Comparison of ENCODE assay signal across 11 cellular contexts in the genomic region with DNA sequence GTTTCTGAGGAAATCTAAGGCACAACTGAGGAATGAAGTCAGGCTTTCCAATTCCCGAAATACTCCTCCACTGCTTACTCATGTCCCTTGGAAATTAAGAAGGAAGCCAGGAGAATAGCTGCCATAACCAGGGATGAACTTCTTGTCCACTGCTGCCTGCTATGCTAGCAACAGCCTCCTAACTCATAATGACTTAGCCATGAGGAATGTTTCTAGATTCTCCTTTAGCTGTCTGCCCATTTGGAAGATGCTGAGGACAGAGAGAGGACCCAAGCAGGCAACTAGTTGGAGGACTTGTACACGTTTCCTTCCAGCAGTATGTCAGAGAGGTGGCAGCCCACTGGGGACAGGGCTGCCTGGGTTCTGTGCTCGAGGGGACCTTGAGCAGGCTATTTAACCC. TPM values are rescaled to one million over a fixed set of nuclear protein-coding genes. Genes with fewer than 3 reads are reported as not detected.
DNase-seq lines count a peak whose midpoint lies in the region; ATAC-seq and TF ChIP-seq lines count a peak whose summit lies in the region.
"Had no signal": no experiment of that assay in that cellular context is flagged by ENCODE, and none has a peak within 500 bp of the region (broad histone marks: within the 10 kb centered on the region; RNA-seq: fewer than 3 reads in every experiment).

No MANE protein-coding gene starts in this region.

- H3K36me3 ChIP-seq in colonic mucosa, result no peaks in the 10 kb centered on the region
- no peaks in the 10 kb centered on the region for H3K36me3 ChIP-seq in right lobe of liver
- no peaks in the 10 kb centered on the region for H3K36me3 ChIP-seq in thoracic aorta

- WGBS in right lobe of liver (ENCODE audit: insufficient coverage, low coverage, low lambda C conversion rate, missing lambda C conversion rate), result 7% methylated on average over 2 of the region's 3 CpGs

- H3K27ac ChIP-seq in HL-60 (replicated peaks), result peak overlapping the region; percentile 29
- H3K27ac ChIP-seq in colonic mucosa, result peak overlapping the region; percentile 68
- peak overlapping the region in 2 of 3 donors; percentile 5 to 70 for H3K27ac ChIP-seq in right lobe of liver
- peak overlapping the region; percentile 75 to 84 for H3K27ac ChIP-seq in thoracic aorta

- H3K4me3 ChIP-seq in HL-60 (replicated peaks; ENCODE audit: insufficient read depth, low read length), result no peak overlapping the region
- H3K4me3 ChIP-seq in colonic mucosa, result no peak overlapping the region
- no peak overlapping the region for H3K4me3 ChIP-seq in right lobe of liver
- H3K4me3 ChIP-seq in thoracic aorta, result peak overlapping the region; percentile 72

- intact Hi-C loops in colonic mucosa (cut with DNase I) (no loop called here), right lobe of liver (cut with DNase I) (no loop called here)
- intact Hi-C loops in activated CD4-positive, alpha-beta T cell treated with anti-CD3 and anti-CD28 coated beads, Interleukin-2, amount 10 ng/mL, durations not matched to agents 24 days and 14 days (cut with micrococcal nuclease), result no loop called here

- no peak for ATAC-seq in right lobe of liver
- ATAC-seq in thoracic aorta (ENCODE audit: insufficient number of reproducible peaks, low FRiP score, low read depth), result peak; percentile 48
- no peak for ATAC-seq in HG03521 (IDR thresholded peaks at IDR 0.05; ENCODE audit: unreplicated experiment)
- ATAC-seq: effector memory CD8-positive, alpha-beta T cell had no signal

- H3K27ac Mint-ChIP-seq in activated CD4-positive, alpha-beta T cell treated with anti-CD3 and anti-CD28 coated beads, Interleukin-2, amount 10 ng/mL, durations not matched to agents 24 days and 14 days, result no peak overlapping the region
- H3K27ac Mint-ChIP-seq: effector memory CD8-positive, alpha-beta T cell had no signal

- H3K9me3 ChIP-seq in colonic mucosa, result no peaks in the 10 kb centered on the region
- no peaks in the 10 kb centered on the region for H3K9me3 ChIP-seq in right lobe of liver
- no peaks in the 10 kb centered on the region for H3K9me3 ChIP-seq in thoracic aorta

- no peaks in the 10 kb centered on the region for H3K36me3 Mint-ChIP-seq in activated CD4-positive, alpha-beta T cell treated with anti-CD3 and anti-CD28 coated beads, Interleukin-2, amount 10 ng/mL, durations not matched to agents 24 days and 14 days (ENCODE audit: low read depth)

- TF ChIP-seq POLR2A in right lobe of liver (IDR thresholded peaks at IDR 0.05), result no peak

- peaks cover 35% of the 10 kb centered on the region for H3K27me3 Mint-ChIP-seq in activated CD4-positive, alpha-beta T cell treated with anti-CD3 and anti-CD28 coated beads, Interleukin-2, amount 10 ng/mL, durations not matched to agents 24 days and 14 days

- H3K27me3 ChIP-seq in HL-60 (ENCODE audit: insufficient read depth, poor library complexity, severe bottlenecking), result no peaks in the 10 kb centered on the region
- no peaks in the 10 kb centered on the region for H3K27me3 ChIP-seq in colonic mucosa
- no peaks in the 10 kb centered on the region for H3K27me3 ChIP-seq in right lobe of liver
- H3K27me3 ChIP-seq in thoracic aorta (replicated peaks; ENCODE audit: insufficient read depth), result no peaks in the 10 kb centered on the region

- TF ChIP-seq CTCF in HL-60 (IDR thresholded peaks at IDR 0.05; ENCODE audit: insufficient read depth, low read length), result no peak
- TF ChIP-seq CTCF in colonic mucosa (IDR thresholded peaks at IDR 0.05), result no peak
- no peak for TF ChIP-seq CTCF in right lobe of liver (IDR thresholded peaks at IDR 0.05)
- TF ChIP-seq CTCF in thoracic aorta (IDR thresholded peaks at IDR 0.05), result no peak

- peaks cover 5% of the 10 kb centered on the region for H3K4me1 Mint-ChIP-seq in activated CD4-positive, alpha-beta T cell treated with anti-CD3 and anti-CD28 coated beads, Interleukin-2, amount 10 ng/mL, durations not matched to agents 24 days and 14 days

- H3K9me3 Mint-ChIP-seq in activated CD4-positive, alpha-beta T cell treated with anti-CD3 and anti-CD28 coated beads, Interleukin-2, amount 10 ng/mL, durations not matched to agents 24 days and 14 days, result no peaks in the 10 kb centered on the region
- H3K9me3 Mint-ChIP-seq: effector memory CD8-positive, alpha-beta T cell had no signal

- peak overlapping the region in 1 of 2 donors; percentile 35 for H3K9ac ChIP-seq in colonic mucosa (ENCODE audit: low read depth in 2 of 2, low read length in 2 of 2)

- H3K4me3 Mint-ChIP-seq in activated CD4-positive, alpha-beta T cell treated with anti-CD3 and anti-CD28 coated beads, Interleukin-2, amount 10 ng/mL, durations not matched to agents 24 days and 14 days, result no peak overlapping the region
- H3K4me3 Mint-ChIP-seq: effector memory CD8-positive, alpha-beta T cell had no signal

- H3K4me1 ChIP-seq in colonic mucosa, result no peaks in the 10 kb centered on the region
- peaks cover 0 to 22% (median 4%) of the 10 kb centered on the region in 4 donors for H3K4me1 ChIP-seq in right lobe of liver
- peaks cover 59 to 84% of the 10 kb centered on the region in 2 donors for H3K4me1 ChIP-seq in thoracic aorta (ENCODE audit: control insufficient read depth in 1 of 2, low read depth in 2 of 2)

- DNase-seq in HL-60 (ENCODE audit: low read depth in 1 of 2, low spot score in 1 of 2) (no peak), colonic mucosa (no peak), right lobe of liver (no peak), thoracic aorta (ENCODE audit: low spot score) (no peak), NCI-H2107 (lab: John Stamatoyannopoulos, UW) (no peak), NCI-H345 (lab: John Stamatoyannopoulos, UW) (no peak)
- no peak for DNase-seq in activated CD4-positive, alpha-beta T cell treated with anti-CD3 and anti-CD28 coated beads, Interleukin-2, amount 10 ng/mL, durations not matched to agents 24 days and 14 days
- DNase-seq: activated T-cell treated with anti-CD3 and anti-CD28 coated beads, Interleukin-2, amount 50 U/mL, for 1 hour; effector memory CD8-positive, alpha-beta T cell had no signal

RNA-seq across cellular contexts. Expression of a gene that starts 0.9 kb away (rescaled TPM):
- 10 to 100 TPM in 1 of 2 donors, 1 to 10 TPM in 1; 4.2 to 96.2 TPM for total RNA-seq in colonic mucosa
- 10 to 100 TPM in 1 of 6 experiments, 1 to 10 TPM in 4, under 1 TPM in 1; 0.66 to 32.2 (median 3.8) TPM for total RNA-seq in right lobe of liver
- 100 to 1,000 TPM; 324 to 448 TPM for total RNA-seq in thoracic aorta
- total RNA-seq in activated CD4-positive, alpha-beta T cell treated with anti-CD3 and anti-CD28 coated beads, Interleukin-2, amount 10 ng/mL, durations not matched to agents 24 days and 14 days, result 0.28 TPM in 1 of 2 replicates, not detected in the other

RNA-seq across cellular contexts. Expression of a gene that starts 15.9 kb away (rescaled TPM):
- total RNA-seq in colonic mucosa (under 1 TPM in 1 of 2 donors, not detected in 1; 0.72 TPM), right lobe of liver (not detected), thoracic aorta (1 to 10 TPM in 1 of 2 donors, not detected in 1; 1.3 TPM)
- not detected in 2 replicates for total RNA-seq in activated CD4-positive, alpha-beta T cell treated with anti-CD3 and anti-CD28 coated beads, Interleukin-2, amount 10 ng/mL, durations not matched to agents 24 days and 14 days
- total RNA-seq: myocyte had no signal

RNA-seq across cellular contexts. Expression of a gene that starts 31.4 kb away (rescaled TPM):
- total RNA-seq in colonic mucosa, result 10 to 100 TPM in 1 of 2 donors, under 1 TPM in 1; 0.25 to 10.9 TPM
- total RNA-seq in right lobe of liver, result under 1 TPM in 1 of 6 experiments, not detected in 5; 0.55 TPM
- total RNA-seq in thoracic aorta, result not detected
- total RNA-seq in activated CD4-positive, alpha-beta T cell treated with anti-CD3 and anti-CD28 coated beads, Interleukin-2, amount 10 ng/mL, durations not matched to agents 24 days and 14 days, result not detected in 2 replicates
- total RNA-seq: myocyte had no signal

Comparison
In these comparisons a context has a peak if more than half of its experiments do, and no peak if none do; other contexts are left out.
1. H3K27ac ChIP-seq: peak in every context shown above with its lines; median percentile 80 in thoracic aorta; 68 in colonic mucosa; 38 in right lobe of liver; 29 in HL-60.